9 cellular contexts compared by ENCODE assay signal in genomic region chr1:210360852-210361477, GRCh38. TPM values are rescaled to one million over a fixed set of nuclear protein-coding genes. Genes with fewer than 3 reads are reported as not detected.
DNase-seq lines count a peak whose midpoint lies in the region; FAIRE-seq and TF ChIP-seq lines count a peak whose summit lies in the region.
"Had no signal": no experiment of that assay in that cellular context is flagged by ENCODE, and none has a peak within 500 bp of the region (broad histone marks: within the 10 kb centered on the region; RNA-seq: fewer than 3 reads in every experiment).

No MANE protein-coding gene starts in this region.

- FAIRE-seq in endometrium (lab: Jason Lieb, UNC) = peak; percentile 97

- H2AFZ ChIP-seq in OCI-LY1 (ENCODE audit: low read length) = no peak overlapping the region

- no peak overlapping the region for H3K27ac Mint-ChIP-seq in nephron
- H3K27ac Mint-ChIP-seq in activated T-helper 1 cell treated with anti-CD3 and anti-CD28 coated beads, Interleukin-12 subunit alpha, Interleukin-12 subunit beta, Interleukin-2, Interleukin-4 antibody, amounts not matched to agents 30 ng/mL and 10 ng/mL and 1 ng/mL, durations not matched to agents 14 hours and 24 hours and 36 hours = no peak overlapping the region

- no peaks in the 10 kb centered on the region for H3K27me3 ChIP-seq in OCI-LY1 (ENCODE audit: insufficient read depth, low read length)
- H3K27me3 ChIP-seq: BLaER1 had no signal

- peak; percentile 44; the same call in 1 of the 2 replicates for TF ChIP-seq CTCF in HEK293 (tag by site-specific recombination; IDR thresholded peaks at IDR 0.05)
- peak; percentile 34 for TF ChIP-seq CTCF in OCI-LY1 (IDR thresholded peaks at IDR 0.05; ENCODE audit: low read length)
- TF ChIP-seq CTCF in nephron (IDR thresholded peaks at IDR 0.05; ENCODE audit: unreplicated experiment in 3 of 3) = peak; percentile 64 to 71 (median 67)

- no peak overlapping the region for H3K4me2 ChIP-seq in OCI-LY1 (ENCODE audit: low read length)
- H3K4me2 ChIP-seq: BLaER1 had no signal

- H4K20me1 ChIP-seq in OCI-LY1 (ENCODE audit: insufficient read depth, low read length) = no peaks in the 10 kb centered on the region
- H4K20me1 ChIP-seq: BLaER1 had no signal

- DNase-seq in NCI-H1436 (lab: John Stamatoyannopoulos, UW) = peak; percentile 40
- no peak for DNase-seq in NCI-H1436 treated with DMSO at 0.1 percent for 48 hours (lab: John Stamatoyannopoulos, UW)
- no peak for DNase-seq in NCI-H2029 (lab: John Stamatoyannopoulos, UW)
- DNase-seq in activated T-helper 1 cell treated with anti-CD3 and anti-CD28 coated beads, Interleukin-12 subunit alpha, Interleukin-12 subunit beta, Interleukin-2, Interleukin-4 antibody, amounts not matched to agents 30 ng/mL and 10 ng/mL and 1 ng/mL, durations not matched to agents 14 hours and 24 hours and 36 hours (ENCODE audit: low spot score) = no peak

- no peaks in the 10 kb centered on the region for H3K36me3 Mint-ChIP-seq in nephron (ENCODE audit: low read depth)
- no peaks in the 10 kb centered on the region for H3K36me3 Mint-ChIP-seq in activated T-helper 1 cell treated with anti-CD3 and anti-CD28 coated beads, Interleukin-12 subunit alpha, Interleukin-12 subunit beta, Interleukin-2, Interleukin-4 antibody, amounts not matched to agents 30 ng/mL and 10 ng/mL and 1 ng/mL, durations not matched to agents 14 hours and 24 hours and 36 hours (ENCODE audit: low read depth)

- H3K4me3 Mint-ChIP-seq in nephron = no peak overlapping the region
- no peak overlapping the region for H3K4me3 Mint-ChIP-seq in activated T-helper 1 cell treated with anti-CD3 and anti-CD28 coated beads, Interleukin-12 subunit alpha, Interleukin-12 subunit beta, Interleukin-2, Interleukin-4 antibody, amounts not matched to agents 30 ng/mL and 10 ng/mL and 1 ng/mL, durations not matched to agents 14 hours and 24 hours and 36 hours

- H3K4me1 ChIP-seq in HEK293 (ENCODE audit: control insufficient read depth, insufficient read depth, low read length) = no peaks in the 10 kb centered on the region
- H3K4me1 ChIP-seq in OCI-LY1 (ENCODE audit: insufficient read depth, low read length, severe bottlenecking) = no peaks in the 10 kb centered on the region
- H3K4me1 ChIP-seq: BLaER1 had no signal

- H3K4me3 ChIP-seq in HEK293 (ENCODE audit: low read depth, low read length) (no peak overlapping the region), OCI-LY1 (ENCODE audit: low read depth, low read length, poor library complexity, severe bottlenecking) (no peak overlapping the region)
- H3K4me3 ChIP-seq: BLaER1 had no signal

- H3K27ac ChIP-seq in HEK293 (ENCODE audit: extremely low read depth, low read depth, low read length) (no peak overlapping the region), OCI-LY1 (ENCODE audit: low read depth, low read length, poor library complexity, severe bottlenecking) (no peak overlapping the region)
- H3K27ac ChIP-seq: BLaER1 had no signal

- no peak overlapping the region for H3K9ac ChIP-seq in OCI-LY1 (ENCODE audit: low read length)
- H3K9ac ChIP-seq: BLaER1 had no signal

- no peaks in the 10 kb centered on the region for H3K9me3 Mint-ChIP-seq in nephron
- H3K9me3 Mint-ChIP-seq in activated T-helper 1 cell treated with anti-CD3 and anti-CD28 coated beads, Interleukin-12 subunit alpha, Interleukin-12 subunit beta, Interleukin-2, Interleukin-4 antibody, amounts not matched to agents 30 ng/mL and 10 ng/mL and 1 ng/mL, durations not matched to agents 14 hours and 24 hours and 36 hours = no peaks in the 10 kb centered on the region

- H3K9me3 ChIP-seq in HEK293 (ENCODE audit: control insufficient read depth, insufficient read depth, low read depth, low read length) (no peaks in the 10 kb centered on the region), OCI-LY1 (ENCODE audit: low read length) (no peaks in the 10 kb centered on the region)
- H3K9me3 ChIP-seq: BLaER1 had no signal

- POLR2A ChIA-PET in HEK293 (lab: Yijun Ruan, JAX) = interaction anchor here (1.1 kb wide), 1 partner anchor 13 kb away, joined by 3 read pairs; no protein-coding TSS in a partner anchor

- no peaks in the 10 kb centered on the region for H3K36me3 ChIP-seq in HEK293 (ENCODE audit: control insufficient read depth in 2 of 2, insufficient read depth in 1 of 2, low read length in 2 of 2)
- no peaks in the 10 kb centered on the region for H3K36me3 ChIP-seq in OCI-LY1 (ENCODE audit: insufficient read depth, low read length)
- H3K36me3 ChIP-seq: BLaER1 had no signal

- H3F3A ChIP-seq in OCI-LY1 (ENCODE audit: insufficient read depth, low read length) = no peaks in the 10 kb centered on the region

- H3K9me2 ChIP-seq in OCI-LY1 (ENCODE audit: low read depth, low read length) = no peaks in the 10 kb centered on the region

- peaks cover 10% of the 10 kb centered on the region for H3K4me1 Mint-ChIP-seq in nephron
- H3K4me1 Mint-ChIP-seq in activated T-helper 1 cell treated with anti-CD3 and anti-CD28 coated beads, Interleukin-12 subunit alpha, Interleukin-12 subunit beta, Interleukin-2, Interleukin-4 antibody, amounts not matched to agents 30 ng/mL and 10 ng/mL and 1 ng/mL, durations not matched to agents 14 hours and 24 hours and 36 hours (ENCODE audit: low read depth) = no peaks in the 10 kb centered on the region

- peaks cover 4% of the 10 kb centered on the region for H3K27me3 Mint-ChIP-seq in nephron (ENCODE audit: low read depth)
- H3K27me3 Mint-ChIP-seq in activated T-helper 1 cell treated with anti-CD3 and anti-CD28 coated beads, Interleukin-12 subunit alpha, Interleukin-12 subunit beta, Interleukin-2, Interleukin-4 antibody, amounts not matched to agents 30 ng/mL and 10 ng/mL and 1 ng/mL, durations not matched to agents 14 hours and 24 hours and 36 hours (ENCODE audit: insufficient read depth) = peaks cover 4% of the 10 kb centered on the region

- intact Hi-C loops in activated T-helper 1 cell treated with anti-CD3 and anti-CD28 coated beads, Interleukin-12 subunit alpha, Interleukin-12 subunit beta, Interleukin-2, Interleukin-4 antibody, amounts not matched to agents 30 ng/mL and 10 ng/mL and 1 ng/mL, durations not matched to agents 14 hours and 24 hours and 36 hours (cut with micrococcal nuclease) = loop anchor here (1.0 kb wide), 1 partner anchor 39 kb away; no protein-coding TSS in a partner anchor

- no peaks in the 10 kb centered on the region for H3K79me2 ChIP-seq in OCI-LY1 (ENCODE audit: insufficient read depth, low read length)

- CTCF ChIA-PET in HEK293 (lab: Yijun Ruan, JAX) = interaction anchor here (0.5 to 3.7 kb wide), 31 partner anchors 9 to 961 kb away, joined by 3 to 47 read pairs (median 3); no protein-coding TSS in a partner anchor

TF ChIP-seq in HEK293, 187 proteins besides CTCF, POLR2A, EP300 and RAD21:
- 0 out of 2 replicates have a peak, but pooled peaks have one; percentile 19 for TF ChIP-seq ZNF692 (tag by site-specific recombination; IDR thresholded peaks at IDR 0.05)
- TF ChIP-seq ZNF660 (tag by site-specific recombination; IDR thresholded peaks at IDR 0.05) = peak; percentile 71; the same call in 1 of the 2 replicates
- peak; percentile 77 for TF ChIP-seq REST (tag by site-specific recombination; IDR thresholded peaks at IDR 0.05)
- TF ChIP-seq MZF1 (tag by site-specific recombination; IDR thresholded peaks at IDR 0.05; ENCODE audit: borderline replicate concordance) = no peak
- peak; percentile 57 for TF ChIP-seq ZNF654 (tag by site-specific recombination; IDR thresholded peaks at IDR 0.05; ENCODE audit: low read depth)

RNA-seq across cellular contexts. Expression of gene HHAT, which starts 32.3 kb away (rescaled TPM):
- total RNA-seq in activated T-helper 1 cell treated with anti-CD3 and anti-CD28 coated beads, Interleukin-12 subunit alpha, Interleukin-12 subunit beta, Interleukin-2, Interleukin-4 antibody, amounts not matched to agents 30 ng/mL and 10 ng/mL and 1 ng/mL, durations not matched to agents 14 hours and 24 hours and 36 hours = 0.67 and 0.73 TPM in 2 replicates
